ENCODE assay signal across 18 cellular contexts in genomic region chr4:22501715-22502095, GRCh38. TPM values are rescaled to one million over a fixed set of nuclear protein-coding genes. Genes with fewer than 3 reads are reported as not detected.
DNase-seq lines count a peak whose midpoint lies in the region; ATAC-seq and TF ChIP-seq lines count a peak whose summit lies in the region.
"Had no signal": no experiment of that assay in that cellular context is flagged by ENCODE, and none has a peak within 500 bp of the region (broad histone marks: within the 10 kb centered on the region; RNA-seq: fewer than 3 reads in every experiment).

No MANE protein-coding gene starts in this region.

- H3K36me3 ChIP-seq in breast epithelium, result no peaks in the 10 kb centered on the region
- no peaks in the 10 kb centered on the region for H3K36me3 ChIP-seq in esophagus muscularis mucosa
- no peaks in the 10 kb centered on the region for H3K36me3 ChIP-seq in Karpas-422 (ENCODE audit: insufficient read depth, low read length)
- H3K36me3 ChIP-seq: MG63 had no signal

- H3K27ac ChIP-seq in breast epithelium (no peak overlapping the region), VCaP (peak overlapping the region; percentile 68; the same call in 1 of the 2 replicates), esophagus muscularis mucosa (replicated peaks in 1 of 4) (no peak overlapping the region), Karpas-422 (ENCODE audit: low read length) (no peak overlapping the region)

- H2AFZ ChIP-seq in Karpas-422 (ENCODE audit: low read length), result no peak overlapping the region

- no peak overlapping the region for H3K4me2 ChIP-seq in Karpas-422 (ENCODE audit: low read depth, low read length, poor library complexity, severe bottlenecking)

- H3K27me3 Mint-ChIP-seq in MCF 10A (ENCODE audit: insufficient read depth, unreplicated experiment), result no peaks in the 10 kb centered on the region
- H3K27me3 Mint-ChIP-seq: B cell; CD4-positive, alpha-beta T cell had no signal

- CTCF ChIA-PET in MCF 10A (lab: Yijun Ruan, JAX), result interaction anchor here (0.5 to 1.3 kb wide), 6 partner anchors 13 to 1040 kb away, joined by 3 to 8 read pairs (median 3); no protein-coding TSS in a partner anchor

- H3K9me2 ChIP-seq in Karpas-422 (replicated peaks; ENCODE audit: insufficient read depth, low read length), result no peaks in the 10 kb centered on the region

- no peaks in the 10 kb centered on the region for H4K20me1 ChIP-seq in Karpas-422 (ENCODE audit: insufficient read depth, low read depth, low read length)

- peak overlapping the region; percentile 24 for H3K4me3 Mint-ChIP-seq in MCF 10A (ENCODE audit: unreplicated experiment)
- H3K4me3 Mint-ChIP-seq: B cell; CD4-positive, alpha-beta T cell had no signal

- WGBS in esophagus muscularis mucosa, result 63% methylated on average over 3 of the region's 3 CpGs

- no peaks in the 10 kb centered on the region for H3K79me2 ChIP-seq in Karpas-422 (ENCODE audit: low read length)

- H3K4me1 Mint-ChIP-seq in MCF 10A (ENCODE audit: insufficient read depth, unreplicated experiment), result peaks cover 18% of the 10 kb centered on the region
- H3K4me1 Mint-ChIP-seq: B cell had no signal

- TF ChIP-seq POLR2A in breast epithelium (IDR thresholded peaks at IDR 0.05) (no peak), esophagus muscularis mucosa (IDR thresholded peaks at IDR 0.05; ENCODE audit: low read depth) (no peak)

- DNase-seq in MCF 10A (ENCODE audit: unreplicated experiment) (no peak), breast epithelium (ENCODE audit: low spot score in 2 of 2) (no peak), esophagus muscularis mucosa (ENCODE audit: extremely low spot score) (peak; percentile 45), DMS114 treated with DMSO at 0.1 percent for 48 hours (lab: John Stamatoyannopoulos, UW; ENCODE audit: unreplicated experiment) (no peak), Karpas-422 (no peak)
- DNase-seq: CD4-positive, alpha-beta T cell; DMS79 treated with DMSO at 0.1 percent for 48 hours; KG1; MG63; NCI-H1105; NCI-H187 treated with DMSO at 0.1 percent for 48 hours; NCI-H2171; NCI-H446 treated with DMSO at 0.1 percent for 48 hours; NCI-H748 treated with DMSO at 0.1 percent for 48 hours had no signal

- peaks cover 0 to 10% of the 10 kb centered on the region in 2 donors for H3K4me1 ChIP-seq in breast epithelium
- peaks cover 24 to 55% (median 40%) of the 10 kb centered on the region in 4 donors for H3K4me1 ChIP-seq in esophagus muscularis mucosa
- H3K4me1 ChIP-seq in Karpas-422 (ENCODE audit: low read length), result no peaks in the 10 kb centered on the region

- ATAC-seq in HG02759 (IDR thresholded peaks at IDR 0.05; ENCODE audit: unreplicated experiment), result no peak
- ATAC-seq: Right ventricle myocardium inferior had no signal

- no peak for TF ChIP-seq CTCF in MCF 10A (IDR thresholded peaks at IDR 0.05; ENCODE audit: unreplicated experiment)
- TF ChIP-seq CTCF in breast epithelium (IDR thresholded peaks at IDR 0.05), result no peak
- TF ChIP-seq CTCF in VCaP (conservative IDR thresholded peaks at IDR 0.05), result no peak
- no peak for TF ChIP-seq CTCF in esophagus muscularis mucosa (IDR thresholded peaks at IDR 0.05)

- H3K9me3 Mint-ChIP-seq in MCF 10A (ENCODE audit: unreplicated experiment), result no peaks in the 10 kb centered on the region
- H3K9me3 Mint-ChIP-seq: CD4-positive, alpha-beta T cell had no signal

- peaks cover 5% of the 10 kb centered on the region for H3K36me3 Mint-ChIP-seq in MCF 10A (ENCODE audit: insufficient read depth, unreplicated experiment)

- TF ChIP-seq EP300 in esophagus muscularis mucosa (IDR thresholded peaks at IDR 0.05), result no peak

- POLR2A ChIA-PET in MCF 10A (lab: Yijun Ruan, JAX), result interaction anchor here (0.6 to 7.1 kb wide), 10 partner anchors 9 to 1799 kb away, joined by 3 to 145 read pairs (median 6); partner anchors contain the start of gene ADGRA3

- H3K27ac Mint-ChIP-seq in MCF 10A (ENCODE audit: low read depth, unreplicated experiment), result no peak overlapping the region
- H3K27ac Mint-ChIP-seq: B cell; CD4-positive, alpha-beta T cell had no signal

- H3K4me3 ChIP-seq in breast epithelium (no peak overlapping the region), esophagus muscularis mucosa (no peak overlapping the region), Karpas-422 (ENCODE audit: low read length) (no peak overlapping the region)
- H3K4me3 ChIP-seq: MG63 had no signal

- intact Hi-C loops in MCF 10A (cut with micrococcal nuclease) (loop anchor here (2.0 kb wide), 1 partner anchor 13 kb away; no protein-coding TSS in a partner anchor), breast epithelium (cut with DNase I; ENCODE audit: low total_unique reads) (loop anchor here (5.0 kb wide), 1 partner anchor 849 kb away; no protein-coding TSS in a partner anchor), esophagus muscularis mucosa (cut with DNase I) (no loop called here)

- no TSS peak for BruUV-seq in MCF 10A (replicated peaks; lab: Mats Ljungman, UMichigan)

- H3K9ac ChIP-seq in Karpas-422 (ENCODE audit: low read length), result no peak overlapping the region

- no peaks in the 10 kb centered on the region for H3K9me3 ChIP-seq in breast epithelium
- no peaks in the 10 kb centered on the region for H3K9me3 ChIP-seq in esophagus muscularis mucosa
- no peaks in the 10 kb centered on the region for H3K9me3 ChIP-seq in Karpas-422 (ENCODE audit: low read length)
- H3K9me3 ChIP-seq: MG63 had no signal

- no peaks in the 10 kb centered on the region for H3K27me3 ChIP-seq in breast epithelium
- no peaks in the 10 kb centered on the region for H3K27me3 ChIP-seq in esophagus muscularis mucosa
- H3K27me3 ChIP-seq in Karpas-422 (ENCODE audit: low read length), result no peaks in the 10 kb centered on the region
- H3K27me3 ChIP-seq: MG63 had no signal

RNA-seq across cellular contexts. Expression of gene ADGRA3, which starts 14.2 kb away (rescaled TPM):
- 25.2 and 27.3 TPM in 2 replicates for total RNA-seq in MCF 10A (2022)
- total RNA-seq in breast epithelium, result 10 to 100 TPM; 34.6 to 74.8 (median 45.9) TPM
- total RNA-seq in esophagus muscularis mucosa, result 10 to 100 TPM; 24.9 to 41.0 (median 35.3) TPM
- total RNA-seq in Karpas-422 (2014; rRNA removed; shearing (Covaris generic); ENCODE audit: low replicate concordance), result not detected in 2 replicates
- total RNA-seq: B cell had no signal

Comparison
In these comparisons a context has a peak if more than half of its experiments do, and no peak if none do; other contexts are left out.
1. RNA of gene ADGRA3, which starts 14.2 kb away (total RNA-seq): 34.6 to 74.8 TPM in breast epithelium, 24.9 to 41.0 TPM in esophagus muscularis mucosa and 25.2 to 27.3 TPM in MCF 10A; not detected in Karpas-422; every median in the first group is over 10 times any median in the second.